In genomic region chr2:43343573-43344304, GRCh38 we compare ENCODE assay signal across 10 cellular contexts.
DNase-seq lines count a peak whose midpoint lies in the region; ATAC-seq and TF ChIP-seq lines count a peak whose summit lies in the region.
"Had no signal": no experiment of that assay in that cellular context is flagged by ENCODE, and none has a peak within 500 bp of the region (broad histone marks: within the 10 kb centered on the region; RNA-seq: fewer than 3 reads in every experiment).

No MANE protein-coding gene starts in this region.

- H3K4me3 ChIP-seq in astrocyte of the spinal cord (ENCODE audit: low read depth, low read length) (no peak overlapping the region), right atrium auricular region (no peak overlapping the region), sigmoid colon (no peak overlapping the region)

- H3K36me3 ChIP-seq in right atrium auricular region (no peaks in the 10 kb centered on the region), sigmoid colon (no peaks in the 10 kb centered on the region)

- peak in 1 of 4 donors; percentile 37 for TF ChIP-seq EP300 in sigmoid colon (IDR thresholded peaks at IDR 0.05)

- intact Hi-C loops in sigmoid colon (cut with DNase I) = loop anchor here (5.0 to 10.0 kb wide), 2 partner anchors 119 to 181 kb away; no protein-coding TSS in a partner anchor

- no peaks in the 10 kb centered on the region for H3K27me3 Mint-ChIP-seq in T-helper 17 cell

- H3K4me3 Mint-ChIP-seq in T-helper 17 cell = no peak overlapping the region

- 21 to 63% methylated on average over 5 of the region's 5 CpGs for whole genome bisulfite sequencing in sigmoid colon, 2 donors

- TF ChIP-seq CTCF in astrocyte of the spinal cord (IDR thresholded peaks at IDR 0.05; ENCODE audit: low read depth, low read length) = no peak
- TF ChIP-seq CTCF in right atrium auricular region (IDR thresholded peaks at IDR 0.05) = no peak
- no peak for TF ChIP-seq CTCF in sigmoid colon (IDR thresholded peaks at IDR 0.05)

- peaks cover 5% of the 10 kb centered on the region for H3K36me3 Mint-ChIP-seq in T-helper 17 cell (ENCODE audit: low read depth)

- DNase-seq in G401 (ENCODE audit: low spot score) = peak; percentile 53
- peak; percentile 94 for DNase-seq in astrocyte of the spinal cord (ENCODE audit: low read depth, low spot score)
- DNase-seq in right atrium auricular region (ENCODE audit: low spot score) = peak; percentile 94
- DNase-seq in sigmoid colon = peak; percentile 94
- no peak for DNase-seq in T-helper 17 cell
- DNase-seq: activated CD4-positive, alpha-beta T cell treated with anti-CD3 and anti-CD28 coated beads, Interleukin-2, amount 50 U/mL, for 48 hours; NCI-H2171 had no signal

- in situ Hi-C loops in G401 (cut with HindIII; ENCODE audit: low sequenced_read_pairs) (no loop called here), astrocyte of the spinal cord (cut with HindIII; ENCODE audit: low sequenced_read_pairs) (no loop called here)

- H3K9me3 ChIP-seq in right atrium auricular region (no peaks in the 10 kb centered on the region), sigmoid colon (no peaks in the 10 kb centered on the region), T-helper 17 cell (ENCODE audit: control insufficient read depth, low read length, poor library complexity, severe bottlenecking) (no peaks in the 10 kb centered on the region)

- H3K27me3 ChIP-seq in right atrium auricular region (no peaks in the 10 kb centered on the region), sigmoid colon (no peaks in the 10 kb centered on the region)

- H3K4me1 ChIP-seq in right atrium auricular region (peaks cover 0 to 72% of the 10 kb centered on the region in 2 donors), sigmoid colon (peaks cover 0 to 90% (median 88%) of the 10 kb centered on the region in 4 donors)

- TF ChIP-seq POLR2A in sigmoid colon (IDR thresholded peaks at IDR 0.05) = no peak

- H3K27ac ChIP-seq in right atrium auricular region = peak overlapping the region; percentile 77 to 90
- peak overlapping the region; percentile 85 to 92 (median 86) for H3K27ac ChIP-seq in sigmoid colon

- peaks cover 10% of the 10 kb centered on the region for H3K4me1 Mint-ChIP-seq in T-helper 17 cell

- no peak for ATAC-seq in GM18511 (IDR thresholded peaks at IDR 0.05; ENCODE audit: unreplicated experiment)
- no peak for ATAC-seq in GM18517 (IDR thresholded peaks at IDR 0.05; ENCODE audit: unreplicated experiment)
- ATAC-seq in GM21717 (IDR thresholded peaks at IDR 0.05; ENCODE audit: unreplicated experiment) = no peak
- ATAC-seq in T-helper 17 cell = no peak

- no peak overlapping the region for H3K27ac Mint-ChIP-seq in T-helper 17 cell

Comparison
In these comparisons a context has a peak if more than half of its experiments do, and no peak if none do; other contexts are left out.
1. DNase-seq: peak in G401 (single experiment), astrocyte of the spinal cord (single experiment), right atrium auricular region (single experiment) and sigmoid colon (single experiment); none in T-helper 17 cell (0 of 3).